In genomic region chr4:110196871-110197420, GRCh38 we compare ENCODE assay signal across 8 cellular contexts. TPM values are rescaled to one million over a fixed set of nuclear protein-coding genes. Genes with fewer than 3 reads are reported as not detected.
A peak's percentile ranks its signal among the peaks of the same experiment; 100 is the strongest.
DNase-seq lines count a peak whose midpoint lies in the region; ATAC-seq and TF ChIP-seq lines count a peak whose summit lies in the region.

No MANE protein-coding gene starts in this region.

- H3K27me3 ChIP-seq in left ventricle myocardium inferior (ENCODE audit: low read depth), result peaks cover 4% of the 10 kb centered on the region

- TF ChIP-seq CTCF in C4-2B (conservative IDR thresholded peaks at IDR 0.05), result no peak
- TF ChIP-seq CTCF in left ventricle myocardium inferior (IDR thresholded peaks at IDR 0.05; ENCODE audit: borderline replicate concordance), result no peak
- TF ChIP-seq CTCF in progenitor cell of endocrine pancreas (IDR thresholded peaks at IDR 0.05; ENCODE audit: unreplicated experiment), result no peak

- 0 to 1% (median 1%) methylated on average over 30 to 44 of the region's 44 CpGs for WGBS in adipose tissue, 3 donors

- H3K4me1 ChIP-seq in left ventricle myocardium inferior, result peaks cover 37% of the 10 kb centered on the region

- no peaks in the 10 kb centered on the region for H3K9me3 Mint-ChIP-seq in progenitor cell of endocrine pancreas (ENCODE audit: low read depth)

- H3K4me3 ChIP-seq in left ventricle myocardium inferior, result peak overlapping the region; percentile 78

- no peaks in the 10 kb centered on the region for H3K36me3 Mint-ChIP-seq in progenitor cell of endocrine pancreas (ENCODE audit: insufficient read depth)

- ATAC-seq in GM19372 (IDR thresholded peaks at IDR 0.05; ENCODE audit: low read depth, unreplicated experiment), result peak; percentile 26
- ATAC-seq in HG03520 (IDR thresholded peaks at IDR 0.05; ENCODE audit: unreplicated experiment), result peak; percentile 23

- peak overlapping the region; percentile 87 for H3K27ac Mint-ChIP-seq in progenitor cell of endocrine pancreas

- peaks cover 28% of the 10 kb centered on the region for H3K4me1 Mint-ChIP-seq in progenitor cell of endocrine pancreas (ENCODE audit: low read depth)

- H3K9me3 ChIP-seq in left ventricle myocardium inferior (replicated peaks), result no peaks in the 10 kb centered on the region

- intact Hi-C loops in left ventricle myocardium inferior (cut with micrococcal nuclease), result loop anchor here (5.0 kb wide), 1 partner anchor 145 kb away; no protein-coding TSS in a partner anchor

- H3K4me3 Mint-ChIP-seq in progenitor cell of endocrine pancreas (ENCODE audit: low read depth), result peak overlapping the region; percentile 95

- no peaks in the 10 kb centered on the region for H3K27me3 Mint-ChIP-seq in progenitor cell of endocrine pancreas

- H3K27ac ChIP-seq in C4-2B, result peak overlapping the region; percentile 97
- H3K27ac ChIP-seq in adipose tissue (ENCODE audit: low read depth, low read length), result peak overlapping the region; percentile 11
- H3K27ac ChIP-seq in left ventricle myocardium inferior (replicated peaks), result peak overlapping the region; percentile 76

- H3K36me3 ChIP-seq in left ventricle myocardium inferior, result no peaks in the 10 kb centered on the region

- DNase-seq in SK-N-DZ (ENCODE audit: low spot score), result peak; percentile 39
- no peak for DNase-seq in left ventricle myocardium inferior
- DNase-seq in progenitor cell of endocrine pancreas (ENCODE audit: low spot score, unreplicated experiment), result no peak
- no peak for DNase-seq in HuH-7.5 (ENCODE audit: low spot score)

RNA-seq across cellular contexts. Expression of gene ELOVL6, which starts 1.5 kb away (rescaled TPM):
- 24.4 and 26.3 TPM in 2 replicates for polyA plus RNA-seq in SK-N-DZ (2014; cell fraction: cytosol; rRNA removed)
- 14.8 and 23.0 TPM in 2 replicates for polyA plus RNA-seq in SK-N-DZ (2014; cell fraction: nucleus; rRNA removed)
- 10 to 100 TPM in 1 of 3 donors, 1 to 10 TPM in 2; 4.2 to 13.8 (median 4.3) TPM for polyA plus RNA-seq in adipose tissue
- total RNA-seq in left ventricle myocardium inferior (2.6 TPM), progenitor cell of endocrine pancreas (34.3 and 38.6 TPM in 2 replicates)

Comparison
In these comparisons a context has a peak if more than half of its experiments do, and no peak if none do; other contexts are left out.
1. H3K27ac ChIP-seq: peak in every context shown above with its lines; median percentile 97 in C4-2B; 76 in left ventricle myocardium inferior; 11 in adipose tissue.